ENCODE assay signal across 13 cellular contexts in the genomic region with DNA sequence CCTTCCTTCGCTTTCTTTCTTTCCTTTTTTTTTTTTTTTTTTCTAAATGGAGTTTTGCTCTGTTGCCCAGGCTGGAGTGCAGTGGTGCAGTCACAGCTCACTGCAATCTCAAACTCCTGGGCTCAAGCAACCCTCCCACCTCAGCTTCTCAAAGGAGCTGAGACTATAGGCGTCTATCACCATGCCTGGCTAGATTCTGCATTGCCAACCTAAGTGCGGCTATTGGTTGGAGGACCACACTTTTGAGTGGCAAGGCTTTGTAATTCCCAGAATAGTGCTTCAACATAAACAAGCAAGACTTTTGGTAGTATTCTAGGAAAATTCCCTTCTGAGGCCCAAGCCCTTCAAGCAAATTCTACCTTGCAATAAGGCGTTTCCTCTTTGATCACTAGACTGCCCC.
A peak's percentile ranks its signal among the peaks of the same experiment; 100 is the strongest.
DNase-seq lines count a peak whose midpoint lies in the region; ATAC-seq, FAIRE-seq and TF ChIP-seq lines count a peak whose summit lies in the region.
"Had no signal": no experiment of that assay in that cellular context is flagged by ENCODE, and none has a peak within 500 bp of the region (broad histone marks: within the 10 kb centered on the region; RNA-seq: fewer than 3 reads in every experiment).

No MANE protein-coding gene starts in this region.

- DNase-seq in ELF-1 (ENCODE audit: low read depth, low spot score) (peak; percentile 21), mesothelial cell of epicardium (ENCODE audit: low spot score in 2 of 2, unreplicated experiment in 2 of 2) (no peak), NCI-H748 treated with DMSO at 0.1 percent for 48 hours (lab: John Stamatoyannopoulos, UW) (no peak), spleen (no peak), AG20443 (ENCODE audit: low spot score) (no peak), pancreas (no peak)
- DNase-seq in activated naive CD8-positive, alpha-beta T cell treated with anti-CD3 and anti-CD28 coated beads, Interleukin-2, amount 10 ng/mL, durations not matched to agents 7 days and 5 days, result no peak
- DNase-seq: HCEC 1CT, NCI-H774 had no signal

- H3K9me3 ChIP-seq in BLaER1 treated with 17β-estradiol and CSF1 and Interleukin-3, amounts not matched to agents 10 nM and 100 nM (replicated peaks in 1 of 11), result no peaks in the 10 kb centered on the region
- H3K9me3 ChIP-seq in spleen, result no peaks in the 10 kb centered on the region
- no peaks in the 10 kb centered on the region for H3K9me3 ChIP-seq in pancreas

- no peaks in the 10 kb centered on the region for H4K20me1 ChIP-seq in BLaER1 treated with 17β-estradiol and CSF1 and Interleukin-3, amounts not matched to agents 10 nM and 100 nM

- WGBS in spleen, 5 donors, result 81 to 90% (median 83%) methylated on average over 4 of the region's 4 CpGs
- WGBS in pancreas, 2 donors, result 88 to 89% methylated on average over 4 of the region's 4 CpGs

- peak overlapping the region; percentile 23 for H3K4me3 Mint-ChIP-seq in activated naive CD8-positive, alpha-beta T cell treated with anti-CD3 and anti-CD28 coated beads, Interleukin-2, amount 10 ng/mL, durations not matched to agents 7 days and 5 days
- no peak overlapping the region for H3K4me3 Mint-ChIP-seq in mesothelial cell of epicardium
- H3K4me3 Mint-ChIP-seq: CD4-positive, CD25-positive, alpha-beta regulatory T cell; WTC11 had no signal

- intact Hi-C loops in spleen (cut with DNase I; ENCODE audit: low total_unique reads), result loop anchor here (10.0 kb wide), 1 partner anchor 64 kb away; no protein-coding TSS in a partner anchor
- intact Hi-C loops in pancreas (cut with DNase I), result loop anchor here in 1 of 3 donors (10.0 kb wide), 1 partner anchor 64 kb away; no protein-coding TSS in a partner anchor

- no peak overlapping the region for H3K4me3 ChIP-seq in BLaER1 treated with 17β-estradiol and CSF1 and Interleukin-3, amounts not matched to agents 10 nM and 100 nM
- H3K4me3 ChIP-seq in spleen (no peak overlapping the region), pancreas (no peak overlapping the region)
- H3K4me3 ChIP-seq: SK-N-MC had no signal

- no peak for ATAC-seq in activated naive CD8-positive, alpha-beta T cell treated with anti-CD3 and anti-CD28 coated beads, Interleukin-2, amount 10 ng/mL, durations not matched to agents 7 days and 5 days (ENCODE audit: low read depth)
- ATAC-seq in pancreas, result no peak
- ATAC-seq: WTC11 had no signal

- peak overlapping the region; percentile 84 for H3K27ac Mint-ChIP-seq in activated naive CD8-positive, alpha-beta T cell treated with anti-CD3 and anti-CD28 coated beads, Interleukin-2, amount 10 ng/mL, durations not matched to agents 7 days and 5 days
- H3K27ac Mint-ChIP-seq in mesothelial cell of epicardium, result peak overlapping the region; percentile 61
- H3K27ac Mint-ChIP-seq: WTC11 had no signal

- POLR2A ChIA-PET in activated naive CD8-positive, alpha-beta T cell treated with anti-CD3 and anti-CD28 coated beads, Interleukin-2, amount 10 ng/mL, durations not matched to agents 7 days and 5 days (lab: Charles Lee), result interaction anchor here (0.7 to 4.4 kb wide), 6 partner anchors 15 to 126 kb away, joined by 3 to 36 read pairs (median 3); a partner anchor contains a TSS

- H3K36me3 Mint-ChIP-seq in activated naive CD8-positive, alpha-beta T cell treated with anti-CD3 and anti-CD28 coated beads, Interleukin-2, amount 10 ng/mL, durations not matched to agents 7 days and 5 days, result no peaks in the 10 kb centered on the region
- no peaks in the 10 kb centered on the region for H3K36me3 Mint-ChIP-seq in mesothelial cell of epicardium
- H3K36me3 Mint-ChIP-seq: CD4-positive, CD25-positive, alpha-beta regulatory T cell; WTC11 had no signal

- no peaks in the 10 kb centered on the region for H3K27me3 ChIP-seq in BLaER1 treated with 17β-estradiol and CSF1 and Interleukin-3, amounts not matched to agents 10 nM and 100 nM
- H3K27me3 ChIP-seq in spleen (replicated peaks in 1 of 7) (no peaks in the 10 kb centered on the region), pancreas (no peaks in the 10 kb centered on the region)

- no peaks in the 10 kb centered on the region for H3K36me3 ChIP-seq in BLaER1 treated with 17β-estradiol and CSF1 and Interleukin-3, amounts not matched to agents 10 nM and 100 nM
- H3K36me3 ChIP-seq in spleen, result no peaks in the 10 kb centered on the region
- no peaks in the 10 kb centered on the region for H3K36me3 ChIP-seq in pancreas

- H3K27ac ChIP-seq in BLaER1 treated with 17β-estradiol and CSF1 and Interleukin-3, amounts not matched to agents 10 nM and 100 nM, result peak overlapping the region in 5 of 11 experiments; percentile 19 to 89 (median 76); a peak in 6 of 22 replicates
- H3K27ac ChIP-seq in spleen (peak overlapping the region in 4 of 8 donors; percentile 64 to 76 (median 72)), pancreas (peak overlapping the region in 1 of 4 donors; percentile 53)
- H3K27ac ChIP-seq: SK-N-MC had no signal

- H3K27me3 Mint-ChIP-seq in activated naive CD8-positive, alpha-beta T cell treated with anti-CD3 and anti-CD28 coated beads, Interleukin-2, amount 10 ng/mL, durations not matched to agents 7 days and 5 days, result peaks cover 6% of the 10 kb centered on the region
- H3K27me3 Mint-ChIP-seq in mesothelial cell of epicardium (ENCODE audit: low read depth), result no peaks in the 10 kb centered on the region

- H3K9ac ChIP-seq in BLaER1 treated with 17β-estradiol and CSF1 and Interleukin-3, amounts not matched to agents 10 nM and 100 nM, result peak overlapping the region in 1 of 11 experiments; percentile 74; a peak in 4 of 22 replicates

- no peak for FAIRE-seq in pancreas (lab: Jason Lieb, UNC)

- TF ChIP-seq CTCF in mesothelial cell of epicardium (IDR thresholded peaks at IDR 0.05; ENCODE audit: unreplicated experiment) (no peak), spleen (IDR thresholded peaks at IDR 0.05 in 8 of 11, conservative IDR thresholded peaks at IDR 0.05 in 3 of 11) (no peak), pancreas (IDR thresholded peaks at IDR 0.05) (no peak)

- no peaks in the 10 kb centered on the region for H3K9me3 Mint-ChIP-seq in activated naive CD8-positive, alpha-beta T cell treated with anti-CD3 and anti-CD28 coated beads, Interleukin-2, amount 10 ng/mL, durations not matched to agents 7 days and 5 days
- no peaks in the 10 kb centered on the region for H3K9me3 Mint-ChIP-seq in mesothelial cell of epicardium
- H3K9me3 Mint-ChIP-seq: WTC11 had no signal

- peaks cover 50 to 80% (median 73%) of the 10 kb centered on the region in 10 experiments for H3K4me1 ChIP-seq in BLaER1 treated with 17β-estradiol and CSF1 and Interleukin-3, amounts not matched to agents 10 nM and 100 nM
- H3K4me1 ChIP-seq in spleen, result peaks cover 18 to 77% (median 51%) of the 10 kb centered on the region in 6 donors
- peaks cover 0 to 6% (median 0%) of the 10 kb centered on the region in 3 donors for H3K4me1 ChIP-seq in pancreas

- H3K4me1 Mint-ChIP-seq in activated naive CD8-positive, alpha-beta T cell treated with anti-CD3 and anti-CD28 coated beads, Interleukin-2, amount 10 ng/mL, durations not matched to agents 7 days and 5 days, result peaks cover 36% of the 10 kb centered on the region
- H3K4me1 Mint-ChIP-seq in mesothelial cell of epicardium, result peaks cover 13% of the 10 kb centered on the region

- peak overlapping the region; percentile 81 to 97 (median 90) for H3K4me2 ChIP-seq in BLaER1 treated with 17β-estradiol and CSF1 and Interleukin-3, amounts not matched to agents 10 nM and 100 nM

- no peak for TF ChIP-seq POLR2A in spleen (IDR thresholded peaks at IDR 0.05)
